In genomic region chr7:2571409-2571808, GRCh38 we compare ENCODE assay signal across 23 cellular contexts.
"Had no signal": no experiment of that assay in that cellular context is flagged by ENCODE, and none has a peak within 500 bp of the region (broad histone marks: within the 10 kb centered on the region; RNA-seq: fewer than 3 reads in every experiment).

No MANE protein-coding gene starts in this region.

- H3K27ac Mint-ChIP-seq: activated naive CD4-positive, alpha-beta T cell treated with anti-CD3 and anti-CD28 coated beads, Interleukin-2, amount 50 U/mL, for 24 hours; effector memory CD8-positive, alpha-beta T cell; nephron; T-helper 17 cell had no signal

- H3K4me3 ChIP-seq: ascending aorta, dorsolateral prefrontal cortex, esophagus muscularis mucosa, right lobe of liver, thyroid gland, upper lobe of right lung had no signal

- H3K9me3 ChIP-seq: ascending aorta, esophagus muscularis mucosa, neutrophil, pancreas, right lobe of liver, thyroid gland, upper lobe of right lung had no signal

- H3K4me3 Mint-ChIP-seq: activated naive CD4-positive, alpha-beta T cell treated with anti-CD3 and anti-CD28 coated beads, Interleukin-2, amount 50 U/mL, for 24 hours; central memory CD8-positive, alpha-beta T cell; effector memory CD8-positive, alpha-beta T cell; nephron; T-helper 17 cell had no signal

- ATAC-seq: effector memory CD8-positive, alpha-beta T cell; stimulated activated naive CD8-positive, alpha-beta T cell treated with anti-CD3 and anti-CD28 coated beads, Interleukin-15, Interleukin-2, amounts not matched to agents 100 U/mL and 50 U/mL, for 24 hours; T-helper 17 cell; upper lobe of right lung had no signal

- H3K4me1 ChIP-seq: ascending aorta had no signal

- DNase-seq: activated CD4-positive, alpha-beta T cell treated with anti-CD3 and anti-CD28 coated beads for 4 hours; activated CD4-positive, alpha-beta T cell treated with anti-CD3 and anti-CD28 coated beads, Interleukin-2, amount 50 U/mL, for 48 hours; activated CD4-positive, CD25-positive, alpha-beta regulatory T cell; activated gamma-delta T cell treated with Interleukin-2 at 50 U/mL for 16 hours; activated T-cell treated with anti-CD3 and anti-CD28 coated beads for 4 hours; dorsolateral prefrontal cortex; effector memory CD8-positive, alpha-beta T cell; glutamatergic neuron; hippocampal formation; stimulated activated CD4-positive, alpha-beta T cell treated with anti-CD3 and anti-CD28 coated beads, Interleukin-4, amount 100 ng/mL, for 1 hour; stimulated activated naive CD8-positive, alpha-beta T cell treated with anti-CD3 and anti-CD28 coated beads, Interleukin-15, Interleukin-2, amounts not matched to agents 100 U/mL and 50 U/mL, for 24 hours; SW 1271; T-helper 17 cell; thyroid gland; upper lobe of right lung had no signal

- H3K27me3 ChIP-seq: ascending aorta, dorsolateral prefrontal cortex, esophagus muscularis mucosa, neutrophil, pancreas, right lobe of liver, thyroid gland, upper lobe of right lung had no signal

- H3K27ac ChIP-seq: ascending aorta, dorsolateral prefrontal cortex, esophagus muscularis mucosa, neutrophil, right lobe of liver, thyroid gland, upper lobe of right lung had no signal

- H3K27me3 Mint-ChIP-seq: activated naive CD4-positive, alpha-beta T cell treated with anti-CD3 and anti-CD28 coated beads, Interleukin-2, amount 50 U/mL, for 24 hours; central memory CD8-positive, alpha-beta T cell; effector memory CD8-positive, alpha-beta T cell; T-helper 17 cell had no signal

- H3K9me3 Mint-ChIP-seq: activated naive CD4-positive, alpha-beta T cell treated with anti-CD3 and anti-CD28 coated beads, Interleukin-2, amount 50 U/mL, for 24 hours; central memory CD8-positive, alpha-beta T cell; effector memory CD8-positive, alpha-beta T cell; nephron had no signal
